In the genomic region with DNA sequence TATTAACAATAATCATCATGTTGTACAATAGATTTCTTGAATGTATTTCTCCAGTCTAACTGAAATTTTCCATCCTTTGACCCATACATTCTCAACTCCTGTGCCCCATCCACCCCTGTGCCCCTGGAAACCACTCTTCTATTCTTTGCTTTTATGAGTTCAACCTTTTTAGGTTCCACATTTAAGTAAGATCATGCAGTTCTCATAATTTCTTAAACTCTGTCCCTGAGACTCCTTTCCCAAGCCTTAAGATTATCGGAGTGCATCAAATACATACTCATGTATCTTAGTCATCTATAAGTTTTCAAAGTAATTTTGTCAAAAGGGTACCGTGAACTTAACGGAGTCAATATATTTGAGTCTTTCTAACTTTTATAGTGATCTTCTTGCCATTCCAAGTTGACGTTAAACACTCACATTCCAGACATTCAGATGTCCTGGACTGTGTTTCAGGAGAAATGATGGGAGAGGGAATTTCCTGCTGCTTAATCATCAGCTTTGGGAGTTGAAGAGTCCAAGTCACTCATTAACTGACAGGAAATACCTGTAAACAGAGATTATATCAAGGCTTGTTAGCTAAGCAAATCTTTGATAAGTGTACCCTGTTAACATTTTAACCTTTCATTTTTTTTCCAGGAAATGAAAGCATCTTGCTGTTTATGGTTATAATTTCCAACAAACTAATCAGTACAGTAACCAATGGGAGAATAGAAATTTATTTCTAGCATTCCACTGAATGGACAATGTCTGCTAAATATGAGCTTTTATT, we compare ENCODE assay signal across 11 cellular contexts.
A peak's percentile ranks its signal among the peaks of the same experiment; 100 is the strongest.
DNase-seq lines count a peak whose midpoint lies in the region; ATAC-seq and TF ChIP-seq lines count a peak whose summit lies in the region.
"Had no signal": no experiment of that assay in that cellular context is flagged by ENCODE, and none has a peak within 500 bp of the region (broad histone marks: within the 10 kb centered on the region; RNA-seq: fewer than 3 reads in every experiment).

No MANE protein-coding gene starts in this region.

- WGBS in transverse colon (ENCODE audit: low coverage in 1 of 2), 2 donors, result 46 to 55% methylated on average over 3 to 4 of the region's 4 CpGs

- H3K36me3 ChIP-seq in BJ (ENCODE audit: control insufficient read depth, insufficient read depth, low read length) (no peaks in the 10 kb centered on the region), transverse colon (no peaks in the 10 kb centered on the region)
- H3K36me3 ChIP-seq in naive thymus-derived CD4-positive, alpha-beta T cell (ENCODE audit: control insufficient read depth in 2 of 3, insufficient read depth in 3 of 3, low read length in 3 of 3), result no peaks in the 10 kb centered on the region

- H3K4me3 Mint-ChIP-seq in mesothelial cell of epicardium, result no peak overlapping the region
- H3K4me3 Mint-ChIP-seq in naive thymus-derived CD4-positive, alpha-beta T cell, result no peak overlapping the region

- no peak for TF ChIP-seq POLR2A in transverse colon (IDR thresholded peaks at IDR 0.05)

- no peaks in the 10 kb centered on the region for H3K9me3 ChIP-seq in naive thymus-derived CD4-positive, alpha-beta T cell (ENCODE audit: control insufficient read depth in 2 of 3, low read length in 3 of 3)
- H3K9me3 ChIP-seq in transverse colon, result no peaks in the 10 kb centered on the region

- POLR2A ChIA-PET in BJ (lab: Charles Lee), result interaction anchor here (0.7 kb wide), 1 partner anchor 14 kb away, joined by 3 read pairs; no protein-coding TSS in a partner anchor
- POLR2A ChIA-PET in naive thymus-derived CD4-positive, alpha-beta T cell (lab: Charles Lee), result interaction anchor here (0.7 kb wide), 1 partner anchor 21 kb away, joined by 3 read pairs; no protein-coding TSS in a partner anchor

- in situ Hi-C loops in transverse colon (cut with MboI; ENCODE audit: low pct_ligation_motif_present in 1 of 4, low pct_unique_long_range_greater_than_20kb in 1 of 4, low sequenced_read_pairs in 3 of 4), result loop anchor here in 3 of 4 donors (25.0 kb wide), 1 partner anchor 213 kb away; no protein-coding TSS in a partner anchor

- no peak for TF ChIP-seq CTCF in BJ (IDR thresholded peaks at IDR 0.05; ENCODE audit: insufficient read depth, low read depth, low read length)
- no peak for TF ChIP-seq CTCF in mesothelial cell of epicardium (IDR thresholded peaks at IDR 0.05; ENCODE audit: unreplicated experiment)
- no peak for TF ChIP-seq CTCF in transverse colon (IDR thresholded peaks at IDR 0.05)

- CTCF ChIA-PET in BJ (lab: Yijun Ruan, JAX), result interaction anchor here (0.7 to 3.3 kb wide), 3 partner anchors 7 to 229 kb away, joined by 3 to 11 read pairs (median 4); a partner anchor contains a TSS
- CTCF ChIA-PET in naive thymus-derived CD4-positive, alpha-beta T cell (lab: Charles Lee), result no interaction called here

- intact Hi-C loops in naive thymus-derived CD4-positive, alpha-beta T cell (cut with micrococcal nuclease), result no loop called here
- intact Hi-C loops in transverse colon (cut with DNase I; ENCODE audit: low total_unique reads), result no loop called here

- DNase-seq in BJ (ENCODE audit: low read depth) (peak; percentile 83), LHCN-M2 (ENCODE audit: low read depth) (peak; percentile 66), dermis blood vessel endothelial cell (peak; percentile 97), mesothelial cell of epicardium (ENCODE audit: low spot score in 2 of 2, unreplicated experiment in 2 of 2) (no peak), DMS153 (lab: John Stamatoyannopoulos, UW) (no peak), transverse colon (no peak)
- no peak for DNase-seq in activated CD8-positive, alpha-beta memory T cell treated with anti-CD3 and anti-CD28 coated beads, Interleukin-2, amount 50 U/mL, for 48 hours
- no peak for DNase-seq in naive thymus-derived CD4-positive, alpha-beta T cell
- DNase-seq: activated CD4-positive, alpha-beta T cell treated with anti-CD3 and anti-CD28 coated beads for 1 hour; DMS79 treated with DMSO at 0.1 percent for 48 hours; stimulated activated CD4-positive, alpha-beta T cell treated with anti-CD3 and anti-CD28 coated beads, Interleukin-15, amount 100 ng/mL, for 24 hours had no signal

- no peaks in the 10 kb centered on the region for H3K36me3 Mint-ChIP-seq in mesothelial cell of epicardium
- H3K36me3 Mint-ChIP-seq in naive thymus-derived CD4-positive, alpha-beta T cell, result no peaks in the 10 kb centered on the region

- H3K27ac Mint-ChIP-seq in mesothelial cell of epicardium, result peak overlapping the region; percentile 90
- H3K27ac Mint-ChIP-seq in naive thymus-derived CD4-positive, alpha-beta T cell, result no peak overlapping the region

- H3K27ac ChIP-seq in naive thymus-derived CD4-positive, alpha-beta T cell (ENCODE audit: low read depth, low read length), result no peak overlapping the region
- H3K27ac ChIP-seq in transverse colon, result no peak overlapping the region

- H3K4me3 ChIP-seq in BJ (ENCODE audit: low read depth, low read length) (peak overlapping the region; percentile 3; the same call in 1 of the 2 replicates), transverse colon (no peak overlapping the region)
- no peak overlapping the region for H3K4me3 ChIP-seq in naive thymus-derived CD4-positive, alpha-beta T cell (ENCODE audit: low read length)

- ATAC-seq in naive thymus-derived CD4-positive, alpha-beta T cell, result no peak

- no peaks in the 10 kb centered on the region for H3K4me1 ChIP-seq in naive thymus-derived CD4-positive, alpha-beta T cell (ENCODE audit: control insufficient read depth in 2 of 2, insufficient read depth in 2 of 2, low read length in 2 of 2)
- peaks cover 0 to 28% (median 5%) of the 10 kb centered on the region in 4 donors for H3K4me1 ChIP-seq in transverse colon

- H3K9me3 Mint-ChIP-seq in mesothelial cell of epicardium, result no peaks in the 10 kb centered on the region
- H3K9me3 Mint-ChIP-seq in naive thymus-derived CD4-positive, alpha-beta T cell, result no peaks in the 10 kb centered on the region

- H3K27me3 ChIP-seq in BJ (ENCODE audit: control insufficient read depth, insufficient read depth, low read length), result no peaks in the 10 kb centered on the region
- H3K27me3 ChIP-seq in naive thymus-derived CD4-positive, alpha-beta T cell (ENCODE audit: control insufficient read depth in 2 of 2, insufficient read depth in 2 of 2, low read length in 2 of 2), result no peaks in the 10 kb centered on the region
- no peaks in the 10 kb centered on the region for H3K27me3 ChIP-seq in transverse colon

- H3K4me1 Mint-ChIP-seq in mesothelial cell of epicardium, result peaks cover 51% of the 10 kb centered on the region
- peaks cover 0 to 12% (median 3%) of the 10 kb centered on the region in 7 donors for H3K4me1 Mint-ChIP-seq in naive thymus-derived CD4-positive, alpha-beta T cell

- H3K27me3 Mint-ChIP-seq in mesothelial cell of epicardium (ENCODE audit: low read depth), result no peaks in the 10 kb centered on the region
- H3K27me3 Mint-ChIP-seq in naive thymus-derived CD4-positive, alpha-beta T cell, result peaks cover 0 to 26% (median 0%) of the 10 kb centered on the region in 5 donors

- TF ChIP-seq EP300 in transverse colon (IDR thresholded peaks at IDR 0.05; ENCODE audit: low read depth), result no peak

Comparison
In these comparisons a context has a peak if more than half of its experiments do, and no peak if none do; other contexts are left out.
1. DNase-seq: peak in BJ (single experiment), LHCN-M2 (single experiment) and dermis blood vessel endothelial cell (single experiment); none in mesothelial cell of epicardium (0 of 2), DMS153 (single experiment), activated CD8-positive, alpha-beta memory T cell treated with anti-CD3 and anti-CD28 coated beads, Interleukin-2, amount 50 U/mL, for 48 hours (single experiment), naive thymus-derived CD4-positive, alpha-beta T cell (0 of 9) and transverse colon (single experiment).